ENCODE assay signal across 20 cellular contexts in genomic region chr1:180615493-180616290, GRCh38. TPM values are rescaled to one million over a fixed set of nuclear protein-coding genes. Genes with fewer than 3 reads are reported as not detected.
DNase-seq lines count a peak whose midpoint lies in the region; ATAC-seq, FAIRE-seq and TF ChIP-seq lines count a peak whose summit lies in the region.
"Had no signal": no experiment of that assay in that cellular context is flagged by ENCODE, and none has a peak within 500 bp of the region (broad histone marks: within the 10 kb centered on the region; RNA-seq: fewer than 3 reads in every experiment).

No MANE protein-coding gene starts in this region.

- H3K79me2 ChIP-seq in astrocyte (ENCODE audit: insufficient read depth, low read length) (no peaks in the 10 kb centered on the region), fibroblast of lung (ENCODE audit: control insufficient read depth, insufficient read depth, low read length) (no peaks in the 10 kb centered on the region)

- H3K9me3 ChIP-seq in astrocyte (ENCODE audit: insufficient read depth, low read depth, low read length) (no peaks in the 10 kb centered on the region), fibroblast of lung (ENCODE audit: control insufficient read depth, insufficient read depth, low read depth, low read length) (no peaks in the 10 kb centered on the region), suprapubic skin (no peaks in the 10 kb centered on the region)
- H3K9me3 ChIP-seq: BLaER1 treated with 17β-estradiol and CSF1 and Interleukin-3, amounts not matched to agents 10 nM and 100 nM had no signal

- peaks cover 14% of the 10 kb centered on the region for H3K4me1 ChIP-seq in astrocyte (ENCODE audit: insufficient read depth, low read length)
- peaks cover 5% of the 10 kb centered on the region for H3K4me1 ChIP-seq in fibroblast of lung (ENCODE audit: control insufficient read depth, extremely low read depth, insufficient read depth, low read length)
- H3K4me1 ChIP-seq in suprapubic skin, result peaks cover 42% of the 10 kb centered on the region

- no peak for FAIRE-seq in astrocyte (lab: Jason Lieb, UNC)

- H3K4me3 Mint-ChIP-seq in astrocyte (ENCODE audit: unreplicated experiment) (no peak overlapping the region), immature natural killer cell (no peak overlapping the region)

- H3K27ac Mint-ChIP-seq in astrocyte (ENCODE audit: unreplicated experiment) (no peak overlapping the region), immature natural killer cell (no peak overlapping the region)

- WGBS in suprapubic skin, result 58% methylated on average over 8 of the region's 8 CpGs

- no peak overlapping the region for H2AFZ ChIP-seq in astrocyte (ENCODE audit: low read depth, low read length)
- H2AFZ ChIP-seq in fibroblast of lung (ENCODE audit: low read length), result peak overlapping the region; percentile 82

- H3K36me3 ChIP-seq in astrocyte (ENCODE audit: insufficient read depth, low read length) (no peaks in the 10 kb centered on the region), fibroblast of lung (ENCODE audit: control insufficient read depth, insufficient read depth, low read length) (no peaks in the 10 kb centered on the region), suprapubic skin (no peaks in the 10 kb centered on the region)
- H3K36me3 ChIP-seq: BLaER1 treated with 17β-estradiol and CSF1 and Interleukin-3, amounts not matched to agents 10 nM and 100 nM had no signal

- no peak for TF ChIP-seq POLR2A in suprapubic skin (IDR thresholded peaks at IDR 0.05)

- no peaks in the 10 kb centered on the region for H4K20me1 ChIP-seq in astrocyte (ENCODE audit: insufficient read depth, low read length)
- H4K20me1 ChIP-seq in fibroblast of lung (ENCODE audit: control insufficient read depth, extremely low read depth, insufficient read depth, low read length), result no peaks in the 10 kb centered on the region
- H4K20me1 ChIP-seq: BLaER1 treated with 17β-estradiol and CSF1 and Interleukin-3, amounts not matched to agents 10 nM and 100 nM had no signal

- H3K9ac ChIP-seq in astrocyte (ENCODE audit: low read length), result no peak overlapping the region
- no peak overlapping the region for H3K9ac ChIP-seq in fibroblast of lung (ENCODE audit: insufficient read depth, low read length)
- H3K9ac ChIP-seq: BLaER1 treated with 17β-estradiol and CSF1 and Interleukin-3, amounts not matched to agents 10 nM and 100 nM had no signal

- H3K36me3 Mint-ChIP-seq in astrocyte (ENCODE audit: low read depth, unreplicated experiment) (no peaks in the 10 kb centered on the region), immature natural killer cell (no peaks in the 10 kb centered on the region)

- H3K9me3 Mint-ChIP-seq in astrocyte (ENCODE audit: unreplicated experiment), result no peaks in the 10 kb centered on the region
- H3K9me3 Mint-ChIP-seq in immature natural killer cell, result no peaks in the 10 kb centered on the region

- TF ChIP-seq EP300 in suprapubic skin (IDR thresholded peaks at IDR 0.05), result no peak

- H3K4me3 ChIP-seq in astrocyte (ENCODE audit: insufficient read depth, low read depth, low read length) (no peak overlapping the region), fibroblast of lung (replicated peaks in 1 of 4; ENCODE audit: control extremely low read depth in 1 of 4, insufficient read depth in 1 of 4, low read depth in 3 of 4, low read length in 4 of 4) (no peak overlapping the region), suprapubic skin (no peak overlapping the region)
- H3K4me3 ChIP-seq: BLaER1 treated with 17β-estradiol and CSF1 and Interleukin-3, amounts not matched to agents 10 nM and 100 nM had no signal

- ATAC-seq in GM18907 (IDR thresholded peaks at IDR 0.05; ENCODE audit: unreplicated experiment), result no peak

- H3K4me1 Mint-ChIP-seq in astrocyte (ENCODE audit: low read depth, unreplicated experiment) (peaks cover 9% of the 10 kb centered on the region), immature natural killer cell (no peaks in the 10 kb centered on the region)

- no peak for TF ChIP-seq CTCF in astrocyte (IDR thresholded peaks at IDR 0.05; ENCODE audit: insufficient read depth, low read depth, low read length)
- no peak for TF ChIP-seq CTCF in fibroblast of lung (conservative IDR thresholded peaks at IDR 0.05 in 1 of 2, IDR thresholded peaks at IDR 0.05 in 1 of 2; ENCODE audit: low read depth in 1 of 2, low read length in 2 of 2)
- TF ChIP-seq CTCF in suprapubic skin (IDR thresholded peaks at IDR 0.05), result no peak

- H3K4me2 ChIP-seq in astrocyte (ENCODE audit: low read length) (peak overlapping the region; percentile 26), fibroblast of lung (ENCODE audit: extremely low read depth, insufficient read depth, low read length) (peak overlapping the region; percentile 63)
- H3K4me2 ChIP-seq: BLaER1 treated with 17β-estradiol and CSF1 and Interleukin-3, amounts not matched to agents 10 nM and 100 nM had no signal

- H3K27me3 Mint-ChIP-seq in astrocyte (ENCODE audit: low read depth, unreplicated experiment) (no peaks in the 10 kb centered on the region), immature natural killer cell (ENCODE audit: low read depth in 3 of 3) (peaks cover 0 to 1% (median 0%) of the 10 kb centered on the region in 3 donors)

- DNase-seq in DMS79 (lab: John Stamatoyannopoulos, UW) (peak; percentile 59), DMS79 treated with DMSO at 0.1 percent for 48 hours (lab: John Stamatoyannopoulos, UW) (no peak), astrocyte (ENCODE audit: low read depth) (no peak), fibroblast of lung (ENCODE audit: low read depth in 2 of 2) (peak; percentile 27 to 38), suprapubic skin (ENCODE audit: low spot score in 2 of 2) (no peak), NCI-H1930 (lab: John Stamatoyannopoulos, UW) (no peak), immature natural killer cell (no peak)
- DNase-seq: DMS 273 treated with DMSO at 0.1 percent for 48 hours, EL, H7, KG1, MM.1S, NCI-H1694 treated with DMSO at 0.1 percent for 48 hours, NCI-H2171, NCI-H524 treated with DMSO at 0.1 percent for 48 hours, RPMI8226 had no signal

- no peak overlapping the region for H3K27ac ChIP-seq in astrocyte (ENCODE audit: low read depth, low read length)
- peak overlapping the region; percentile 13 for H3K27ac ChIP-seq in fibroblast of lung (ENCODE audit: insufficient read depth, low read length)
- peak overlapping the region; percentile 16 for H3K27ac ChIP-seq in suprapubic skin
- H3K27ac ChIP-seq: 22Rv1; BLaER1 treated with 17β-estradiol and CSF1 and Interleukin-3, amounts not matched to agents 10 nM and 100 nM had no signal

- H3K27me3 ChIP-seq in astrocyte (ENCODE audit: insufficient read depth, low read length) (no peaks in the 10 kb centered on the region), fibroblast of lung (ENCODE audit: control insufficient read depth, insufficient read depth, low read length) (no peaks in the 10 kb centered on the region), suprapubic skin (no peaks in the 10 kb centered on the region)
- H3K27me3 ChIP-seq: BLaER1 treated with 17β-estradiol and CSF1 and Interleukin-3, amounts not matched to agents 10 nM and 100 nM had no signal

RNA-seq across cellular contexts. Expression of gene XPR1, which starts 16.1 kb away (rescaled TPM):
- total RNA-seq in astrocyte (35.2 and 36.0 TPM in 2 replicates), fibroblast of lung (28.0 and 31.5 TPM in 2 replicates), suprapubic skin (10 to 100 TPM; 13.4 to 22.1 (median 14.9) TPM)
- polyA plus RNA-seq in fibroblast of lung (17.3 and 18.4 TPM in 2 replicates), immature natural killer cell (1 to 10 TPM; 4.3 to 7.1 (median 6.8) TPM)
- 11.7 and 13.9 TPM in 2 replicates for polyA plus RNA-seq in fibroblast of lung (2012)
- 15.8 and 16.8 TPM in 2 replicates for polyA minus RNA-seq in fibroblast of lung (ENCODE audit: low replicate concordance)

RNA-seq across cellular contexts. Expression of gene OVAAL, which starts 56.9 kb away (rescaled TPM):
- total RNA-seq in astrocyte, result not detected in 2 replicates
- not detected in 2 replicates for total RNA-seq in fibroblast of lung
- polyA plus RNA-seq in fibroblast of lung, result not detected in 2 replicates
- not detected in 2 replicates for polyA plus RNA-seq in fibroblast of lung (2012)
- polyA minus RNA-seq in fibroblast of lung (ENCODE audit: low replicate concordance), result not detected in 2 replicates
- not detected for total RNA-seq in suprapubic skin
- polyA plus RNA-seq in immature natural killer cell, result not detected
- total RNA-seq: H7, OCI-LY7 had no signal

Comparison
In these comparisons a context has a peak if more than half of its experiments do, and no peak if none do; other contexts are left out.
1. DNase-seq: peak in DMS79 (single experiment) and fibroblast of lung (2 of 2); none in DMS79 treated with DMSO at 0.1 percent for 48 hours (single experiment), astrocyte (single experiment), suprapubic skin (0 of 2), NCI-H1930 (0 of 2) and immature natural killer cell (0 of 3).